Comparison of ENCODE assay signal across 1 cellular context in the genomic region with DNA sequence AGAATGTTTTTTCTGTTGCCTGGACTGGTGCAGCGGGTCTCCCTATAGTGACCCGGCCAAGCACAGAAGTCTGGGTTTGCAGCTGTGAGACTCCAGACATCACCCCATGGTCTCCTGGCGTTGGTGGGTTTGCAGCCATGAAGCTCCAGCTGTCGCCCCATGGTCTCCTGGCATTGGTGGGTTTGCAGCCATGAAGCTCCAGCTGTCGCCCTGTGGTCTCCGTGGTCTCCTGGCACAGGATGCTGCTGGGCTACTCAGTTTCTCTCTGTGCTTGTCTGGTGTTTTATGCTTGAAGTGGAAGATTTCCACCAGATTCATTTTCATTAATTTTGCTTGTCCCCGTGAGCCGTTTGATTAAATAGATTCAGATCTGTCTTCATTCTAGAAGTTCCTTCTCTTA. TPM values are rescaled to one million over a fixed set of nuclear protein-coding genes. Genes with fewer than 3 reads are reported as not detected.
"Had no signal": no experiment of that assay in that cellular context is flagged by ENCODE, and none has a peak within 500 bp of the region (broad histone marks: within the 10 kb centered on the region; RNA-seq: fewer than 3 reads in every experiment).

No MANE protein-coding gene starts in this region.

RNA-seq across cellular contexts. Expression of gene ICOSLG, which starts 58.5 kb away (rescaled TPM):
- total RNA-seq: G401 had no signal
